Comparison of ENCODE assay signal across 13 cellular contexts in the genomic region with DNA sequence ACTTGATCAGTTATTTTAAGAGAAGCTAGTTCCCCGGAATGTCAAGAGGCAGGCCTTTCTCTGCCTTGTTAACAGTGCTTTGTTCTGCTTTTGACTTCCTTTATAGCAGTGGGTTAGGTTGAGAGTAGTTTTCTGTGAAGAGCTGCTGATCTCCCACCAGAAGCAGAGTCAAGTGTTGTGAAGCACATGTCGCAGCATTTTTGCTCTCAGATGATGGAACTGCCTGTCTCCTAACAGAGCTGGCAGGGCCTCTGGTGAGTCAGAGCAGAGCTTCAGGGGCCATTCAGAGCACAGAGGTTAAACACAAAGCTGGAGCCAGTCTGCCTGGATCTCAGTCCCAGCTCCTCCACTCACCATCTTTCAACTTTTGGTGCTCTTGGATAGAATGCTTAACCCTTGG.
DNase-seq lines count a peak whose midpoint lies in the region; ATAC-seq, FAIRE-seq and TF ChIP-seq lines count a peak whose summit lies in the region.
"Had no signal": no experiment of that assay in that cellular context is flagged by ENCODE, and none has a peak within 500 bp of the region (broad histone marks: within the 10 kb centered on the region; RNA-seq: fewer than 3 reads in every experiment).

No MANE protein-coding gene starts in this region.

- no peak overlapping the region for H3K56ac ChIP-seq in H9 (ENCODE audit: insufficient read length, low read depth, low read length)

- no peak overlapping the region for H2BK15ac ChIP-seq in H9 (ENCODE audit: low read depth, low read length)

- intact Hi-C loops in stomach (cut with DNase I; ENCODE audit: low total_unique reads) = no loop called here

- H3K79me2 ChIP-seq in H9 (ENCODE audit: insufficient read depth, low read length) = no peaks in the 10 kb centered on the region
- no peaks in the 10 kb centered on the region for H3K79me2 ChIP-seq in hepatocyte

- H2BK120ac ChIP-seq in H9 (ENCODE audit: low read depth, low read length, poor library complexity, severe bottlenecking) = no peak overlapping the region

- H3K27me3 Mint-ChIP-seq in H9 (ENCODE audit: low read depth) = no peaks in the 10 kb centered on the region
- H3K27me3 Mint-ChIP-seq in activated CD8-positive, alpha-beta memory T cell treated with anti-CD3 and anti-CD28 coated beads, Interleukin-2, amount 10 ng/mL, durations not matched to agents 7 days and 5 days = no peaks in the 10 kb centered on the region
- H3K27me3 Mint-ChIP-seq: CD8-positive, alpha-beta memory T cell had no signal

- H3K9ac ChIP-seq in H9 (ENCODE audit: extremely low read depth, insufficient read length, low read length) = no peak overlapping the region

- H3T11ph ChIP-seq in H9 (ENCODE audit: low read length) = no peak overlapping the region

- H2AFZ ChIP-seq in H9 (ENCODE audit: low read length) = peak overlapping the region; percentile 74
- peak overlapping the region; percentile 5 for H2AFZ ChIP-seq in hepatocyte

- no peaks in the 10 kb centered on the region for H3K27me3 ChIP-seq in H9 (ENCODE audit: insufficient read depth, low read length)
- no peaks in the 10 kb centered on the region for H3K27me3 ChIP-seq in hepatocyte
- H3K27me3 ChIP-seq in stomach = no peaks in the 10 kb centered on the region
- H3K27me3 ChIP-seq: spleen, tibial artery had no signal

- H3K23ac ChIP-seq in H9 (ENCODE audit: insufficient read length, low read depth, low read length) = no peak overlapping the region

- H4K5ac ChIP-seq in H9 (ENCODE audit: insufficient read length, low read depth, low read length) = no peak overlapping the region

- H3K14ac ChIP-seq in H9 (ENCODE audit: insufficient read depth, low read length) = no peak overlapping the region

- H3K36me3 Mint-ChIP-seq in H9 (ENCODE audit: insufficient read depth in 1 of 3, low read depth in 3 of 3) = peaks cover 0 to 19% (median 17%) of the 10 kb centered on the region in 3 experiments; a peak in 5 of 7 replicates
- no peaks in the 10 kb centered on the region for H3K36me3 Mint-ChIP-seq in activated CD8-positive, alpha-beta memory T cell treated with anti-CD3 and anti-CD28 coated beads, Interleukin-2, amount 10 ng/mL, durations not matched to agents 7 days and 5 days
- H3K36me3 Mint-ChIP-seq: CD8-positive, alpha-beta memory T cell had no signal

- ATAC-seq in GM19395 (IDR thresholded peaks at IDR 0.05; ENCODE audit: unreplicated experiment) = no peak
- no peak for ATAC-seq in activated CD8-positive, alpha-beta memory T cell treated with anti-CD3 and anti-CD28 coated beads, Interleukin-2, amount 10 ng/mL, durations not matched to agents 7 days and 5 days

- H2BK5ac ChIP-seq in H9 (ENCODE audit: insufficient read length, low read length) = no peak overlapping the region

- no CpG with 5 or more reads among the region's 2 CpGs for WGBS in H9 (ENCODE audit: extremely low coverage, insufficient read length, low lambda C conversion rate)
- 58% methylated on average over 2 of the region's 2 CpGs for WGBS in hepatocyte (ENCODE audit: low lambda C conversion rate, missing lambda C conversion rate)
- WGBS in stomach, 5 donors = 43 to 53% (median 48%) methylated on average over 2 of the region's 2 CpGs

- no peak for TF ChIP-seq CTCF in H9 (conservative IDR thresholded peaks at IDR 0.05)
- TF ChIP-seq CTCF in hepatocyte (IDR thresholded peaks at IDR 0.05; ENCODE audit: poor library complexity) = no peak
- TF ChIP-seq CTCF in stomach (IDR thresholded peaks at IDR 0.05) = no peak

- no peak for TF ChIP-seq EP300 in stomach (IDR thresholded peaks at IDR 0.05)

- H3K9me2 ChIP-seq in hepatocyte (replicated peaks; ENCODE audit: insufficient read depth) = no peaks in the 10 kb centered on the region

- H3K4me1 ChIP-seq in H9 (ENCODE audit: insufficient read depth, low read length) = peaks cover 6% of the 10 kb centered on the region; the same call in 1 of the 2 replicates
- H3K4me1 ChIP-seq in hepatocyte (ENCODE audit: insufficient read depth) = peaks cover 8% of the 10 kb centered on the region
- no peaks in the 10 kb centered on the region for H3K4me1 ChIP-seq in stomach
- H3K4me1 ChIP-seq: spleen, tibial artery had no signal

- H3K27ac ChIP-seq in H9 (ENCODE audit: insufficient read length, low read depth, low read length) (no peak overlapping the region), hepatocyte (peak overlapping the region; percentile 73), stomach (no peak overlapping the region)
- H3K27ac ChIP-seq: spleen, tibial artery had no signal

- no peaks in the 10 kb centered on the region for H3K79me1 ChIP-seq in H9 (ENCODE audit: insufficient read depth, low read depth, low read length, poor library complexity, severe bottlenecking)

- H3K36me3 ChIP-seq in hepatocyte (replicated peaks; ENCODE audit: insufficient read depth, low read depth) (no peaks in the 10 kb centered on the region), stomach (no peaks in the 10 kb centered on the region)
- H3K36me3 ChIP-seq: spleen, tibial artery had no signal

- H3K9me3 Mint-ChIP-seq in H9 = peaks cover 7 to 24% of the 10 kb centered on the region in 2 experiments; a peak in 4 of 5 replicates
- H3K9me3 Mint-ChIP-seq in activated CD8-positive, alpha-beta memory T cell treated with anti-CD3 and anti-CD28 coated beads, Interleukin-2, amount 10 ng/mL, durations not matched to agents 7 days and 5 days (ENCODE audit: low read depth) = no peaks in the 10 kb centered on the region

- no peak overlapping the region for H3K4me3 Mint-ChIP-seq in H9
- H3K4me3 Mint-ChIP-seq in activated CD8-positive, alpha-beta memory T cell treated with anti-CD3 and anti-CD28 coated beads, Interleukin-2, amount 10 ng/mL, durations not matched to agents 7 days and 5 days = no peak overlapping the region
- H3K4me3 Mint-ChIP-seq: CD8-positive, alpha-beta memory T cell had no signal

- H3K4me2 ChIP-seq in H9 (ENCODE audit: insufficient read depth, insufficient read length, low read length) (no peak overlapping the region), hepatocyte (no peak overlapping the region)

- no peak overlapping the region for H2BK20ac ChIP-seq in H9 (ENCODE audit: low read depth, low read length, poor library complexity, severe bottlenecking)

- H3K27ac Mint-ChIP-seq in H9 = peak overlapping the region in 1 of 3 experiments; percentile 69; a peak in 1 of 7 replicates
- H3K27ac Mint-ChIP-seq in activated CD8-positive, alpha-beta memory T cell treated with anti-CD3 and anti-CD28 coated beads, Interleukin-2, amount 10 ng/mL, durations not matched to agents 7 days and 5 days = no peak overlapping the region
- H3K27ac Mint-ChIP-seq: CD8-positive, alpha-beta memory T cell had no signal

- H3K9me3 ChIP-seq in H9 (ENCODE audit: control insufficient read depth, low read depth, low read length) (no peaks in the 10 kb centered on the region), hepatocyte (ENCODE audit: low read depth) (no peaks in the 10 kb centered on the region), stomach (peaks cover 0 to 6% (median 4%) of the 10 kb centered on the region in 4 donors)

- FAIRE-seq in frontal cortex (lab: Jason Lieb, UNC) = no peak

- H4K20me1 ChIP-seq in H9 (ENCODE audit: control insufficient read depth, insufficient read depth, insufficient read length) (no peaks in the 10 kb centered on the region), hepatocyte (ENCODE audit: insufficient read depth, poor library complexity, severe bottlenecking) (no peaks in the 10 kb centered on the region)

- H3K4me1 Mint-ChIP-seq in H9 = peaks cover 8 to 21% of the 10 kb centered on the region in 2 experiments
- no peaks in the 10 kb centered on the region for H3K4me1 Mint-ChIP-seq in activated CD8-positive, alpha-beta memory T cell treated with anti-CD3 and anti-CD28 coated beads, Interleukin-2, amount 10 ng/mL, durations not matched to agents 7 days and 5 days
- H3K4me1 Mint-ChIP-seq: CD8-positive, alpha-beta memory T cell had no signal

- TF ChIP-seq POLR2A in stomach (IDR thresholded peaks at IDR 0.05) = no peak

- no peak overlapping the region for H3K4ac ChIP-seq in H9 (ENCODE audit: low read depth, low read length)

- H3K4me3 ChIP-seq in hepatocyte (no peak overlapping the region), stomach (no peak overlapping the region)
- H3K4me3 ChIP-seq: spleen, tibial artery had no signal

- H2AK5ac ChIP-seq in H9 (ENCODE audit: insufficient read length, low read length) = no peak overlapping the region

- H3K18ac ChIP-seq in H9 (ENCODE audit: insufficient read length, low read depth, low read length) = no peak overlapping the region

- CTCF ChIA-PET in activated CD8-positive, alpha-beta memory T cell treated with anti-CD3 and anti-CD28 coated beads, Interleukin-2, amount 10 ng/mL, durations not matched to agents 7 days and 5 days (lab: Charles Lee) = interaction anchor here (0.7 kb wide), 1 partner anchor 16 kb away, joined by 3 read pairs; no protein-coding TSS in a partner anchor

- no peaks in the 10 kb centered on the region for H3K23me2 ChIP-seq in H9 (ENCODE audit: insufficient read length, low read depth, low read length, poor library complexity, severe bottlenecking)

- peak; percentile 70 for DNase-seq in A172 (ENCODE audit: low spot score)
- DNase-seq in H9 = no peak
- peak; percentile 14 for DNase-seq in UCSD-AML1 (lab: John Stamatoyannopoulos, UW; ENCODE audit: unreplicated experiment)
- peak; percentile 68 for DNase-seq in hepatocyte (ENCODE audit: low spot score)
- no peak for DNase-seq in stomach
- no peak for DNase-seq in activated CD8-positive, alpha-beta memory T cell treated with anti-CD3 and anti-CD28 coated beads, Interleukin-2, amount 10 ng/mL, durations not matched to agents 7 days and 5 days
- no peak for DNase-seq in frontal cortex (ENCODE audit: low spot score in 2 of 2)
- DNase-seq: activated gamma-delta T cell; CD8-positive, alpha-beta memory T cell; SIG-M5; spleen had no signal

- no peak overlapping the region for H4K8ac ChIP-seq in H9 (replicated peaks; ENCODE audit: insufficient read length, low read depth, low read length)

- no peak overlapping the region for H4K91ac ChIP-seq in H9 (ENCODE audit: insufficient read length, low read depth, low read length)

- H2BK12ac ChIP-seq in H9 (ENCODE audit: insufficient read length, low read depth, low read length) = no peak overlapping the region

Comparison
In these comparisons a context has a peak if more than half of its experiments do, and no peak if none do; other contexts are left out.
1. DNase-seq: peak in A172 (single experiment), UCSD-AML1 (single experiment) and hepatocyte (single experiment); none in H9 (single experiment), stomach (single experiment), activated CD8-positive, alpha-beta memory T cell treated with anti-CD3 and anti-CD28 coated beads, Interleukin-2, amount 10 ng/mL, durations not matched to agents 7 days and 5 days (single experiment) and frontal cortex (0 of 2).